ENCODE assay signal across 8 cellular contexts in genomic region chr9:112487799-112488345, GRCh38. TPM values are rescaled to one million over a fixed set of nuclear protein-coding genes. Genes with fewer than 3 reads are reported as not detected.
A peak's percentile ranks its signal among the peaks of the same experiment; 100 is the strongest.
DNase-seq lines count a peak whose midpoint lies in the region; ATAC-seq and TF ChIP-seq lines count a peak whose summit lies in the region.

No MANE protein-coding gene starts in this region.

- H3K27me3 Mint-ChIP-seq in activated naive CD4-positive, alpha-beta T cell treated with anti-CD3 and anti-CD28 coated beads, Interleukin-2, amount 10 ng/mL, durations not matched to agents 7 days and 5 days, result peaks cover 4% of the 10 kb centered on the region
- H3K27me3 Mint-ChIP-seq in activated B cell treated with CpG ODN at 0.5 μM for 24 hours, result no peaks in the 10 kb centered on the region

- peaks cover 8% of the 10 kb centered on the region for H3K36me3 Mint-ChIP-seq in activated naive CD4-positive, alpha-beta T cell treated with anti-CD3 and anti-CD28 coated beads, Interleukin-2, amount 10 ng/mL, durations not matched to agents 7 days and 5 days
- peaks cover 9% of the 10 kb centered on the region for H3K36me3 Mint-ChIP-seq in activated B cell treated with CpG ODN at 0.5 μM for 24 hours (ENCODE audit: low read depth)

- no peaks in the 10 kb centered on the region for H4K20me1 ChIP-seq in hepatocyte (ENCODE audit: insufficient read depth, poor library complexity, severe bottlenecking)

- ATAC-seq in activated B cell treated with CpG ODN at 0.5 μM for 24 hours (ENCODE audit: low read depth) (no peak), GM21576 (IDR thresholded peaks at IDR 0.05; ENCODE audit: unreplicated experiment) (no peak)

- H3K9me3 ChIP-seq in hepatocyte (ENCODE audit: low read depth), result no peaks in the 10 kb centered on the region

- POLR2A ChIA-PET in activated B cell treated with CpG ODN at 0.5 μM for 24 hours (lab: Charles Lee), result interaction anchor here (2.8 kb wide), 1 partner anchor 108 kb away, joined by 23 read pairs; the partner anchor contains the start of gene HSDL2
- POLR2A ChIA-PET in GM10248 (lab: Yijun Ruan, JAX), result no interaction called here

- H3K27me3 ChIP-seq in hepatocyte, result no peaks in the 10 kb centered on the region

- H3K4me3 Mint-ChIP-seq in activated naive CD4-positive, alpha-beta T cell treated with anti-CD3 and anti-CD28 coated beads, Interleukin-2, amount 10 ng/mL, durations not matched to agents 7 days and 5 days, result peak overlapping the region; percentile 87
- peak overlapping the region; percentile 93 for H3K4me3 Mint-ChIP-seq in activated B cell treated with CpG ODN at 0.5 μM for 24 hours

- peaks cover 3% of the 10 kb centered on the region for H3K9me3 Mint-ChIP-seq in activated naive CD4-positive, alpha-beta T cell treated with anti-CD3 and anti-CD28 coated beads, Interleukin-2, amount 10 ng/mL, durations not matched to agents 7 days and 5 days
- no peaks in the 10 kb centered on the region for H3K9me3 Mint-ChIP-seq in activated B cell treated with CpG ODN at 0.5 μM for 24 hours

- peaks cover 35% of the 10 kb centered on the region for H3K4me1 Mint-ChIP-seq in activated naive CD4-positive, alpha-beta T cell treated with anti-CD3 and anti-CD28 coated beads, Interleukin-2, amount 10 ng/mL, durations not matched to agents 7 days and 5 days
- peaks cover 19% of the 10 kb centered on the region for H3K4me1 Mint-ChIP-seq in activated B cell treated with CpG ODN at 0.5 μM for 24 hours

- WGBS in hepatocyte (ENCODE audit: low lambda C conversion rate, missing lambda C conversion rate), result 3% methylated on average over 11 of the region's 11 CpGs

- peaks cover 50% of the 10 kb centered on the region for H3K79me2 ChIP-seq in hepatocyte

- H3K4me2 ChIP-seq in hepatocyte, result peak overlapping the region; percentile 71

- H3K36me3 ChIP-seq in hepatocyte (replicated peaks; ENCODE audit: insufficient read depth, low read depth), result no peaks in the 10 kb centered on the region

- H3K27ac ChIP-seq in hepatocyte, result peak overlapping the region; percentile 85
- peak overlapping the region in 4 of 21 experiments; percentile 55 to 83 (median 74) for H3K27ac ChIP-seq in skin epidermis

- H2AFZ ChIP-seq in hepatocyte, result peak overlapping the region; percentile 85

- DNase-seq in activated naive CD4-positive, alpha-beta T cell treated with anti-CD3 and anti-CD28 coated beads, Interleukin-2, amount 10 ng/mL, durations not matched to agents 7 days and 5 days, result no peak
- DNase-seq in activated naive CD4-positive, alpha-beta T cell treated with Interleukin-2 at 50 U/mL for 16 hours, result no peak
- DNase-seq in activated B cell treated with CpG ODN at 0.5 μM for 24 hours (no peak), hepatocyte (ENCODE audit: low spot score) (peak; percentile 13), GM10248 (ENCODE audit: extremely low spot score) (no peak), GDM1 (lab: John Stamatoyannopoulos, UW) (no peak)

- CTCF ChIA-PET in activated naive CD4-positive, alpha-beta T cell treated with anti-CD3 and anti-CD28 coated beads, Interleukin-2, amount 10 ng/mL, durations not matched to agents 7 days and 5 days (lab: Charles Lee), result interaction anchor here (1.7 kb wide), 1 partner anchor 8 kb away, joined by 5 read pairs; no protein-coding TSS in a partner anchor
- CTCF ChIA-PET in activated B cell treated with CpG ODN at 0.5 μM for 24 hours (lab: Charles Lee) (interaction anchor here (1.1 kb wide), 1 partner anchor 332 kb away, joined by 4 read pairs; no protein-coding TSS in a partner anchor), GM10248 (lab: Yijun Ruan, JAX) (interaction anchor here (0.9 kb wide), 1 partner anchor 8 kb away, joined by 3 read pairs; no protein-coding TSS in a partner anchor)

- TF ChIP-seq CTCF in activated B cell treated with CpG ODN at 0.5 μM for 24 hours (IDR thresholded peaks at IDR 0.05), result no peak
- TF ChIP-seq CTCF in hepatocyte (IDR thresholded peaks at IDR 0.05; ENCODE audit: poor library complexity), result no peak
- TF ChIP-seq CTCF in GM10248 (IDR thresholded peaks at IDR 0.05; ENCODE audit: control extremely low read depth, extremely low read depth, low read depth, missing control alignments), result no peak

- H3K4me1 ChIP-seq in hepatocyte (ENCODE audit: insufficient read depth), result peaks cover 31% of the 10 kb centered on the region

- H3K4me3 ChIP-seq in hepatocyte (peak overlapping the region; percentile 41), skin epidermis (peak overlapping the region; percentile 74 to 97 (median 90))

- intact Hi-C loops in activated B cell treated with CpG ODN at 0.5 μM for 24 hours (cut with micrococcal nuclease), result loop anchor here (1.0 to 10.0 kb wide), 9 partner anchors 155 to 1003 kb away; partner anchors contain the start of genes DNAJC25, ECPAS, FKBP15 and INIP

- no peaks in the 10 kb centered on the region for H3K9me2 ChIP-seq in hepatocyte (replicated peaks; ENCODE audit: insufficient read depth)

- peak overlapping the region; percentile 81 for H3K27ac Mint-ChIP-seq in activated naive CD4-positive, alpha-beta T cell treated with anti-CD3 and anti-CD28 coated beads, Interleukin-2, amount 10 ng/mL, durations not matched to agents 7 days and 5 days
- H3K27ac Mint-ChIP-seq in activated B cell treated with CpG ODN at 0.5 μM for 24 hours, result peak overlapping the region; percentile 86

RNA-seq across cellular contexts. Expression of gene KIAA1958, which starts 1.2 kb away (rescaled TPM):
- total RNA-seq in activated B cell treated with CpG ODN at 0.5 μM for 24 hours (5.8 and 7.4 TPM in 2 replicates), hepatocyte (9.1 and 10.1 TPM in 2 replicates)
- polyA plus RNA-seq in hepatocyte, result 3.5 and 5.2 TPM in 2 replicates
